ENCODE assay signal across 11 cellular contexts in genomic region chrX:18676470-18676869, GRCh38. TPM values are rescaled to one million over a fixed set of nuclear protein-coding genes. Genes with fewer than 3 reads are reported as not detected.
A peak's percentile ranks its signal among the peaks of the same experiment; 100 is the strongest.
DNase-seq lines count a peak whose midpoint lies in the region; ATAC-seq and TF ChIP-seq lines count a peak whose summit lies in the region.
"Had no signal": no experiment of that assay in that cellular context is flagged by ENCODE, and none has a peak within 500 bp of the region (broad histone marks: within the 10 kb centered on the region; RNA-seq: fewer than 3 reads in every experiment).

No MANE protein-coding gene starts in this region.

- CTCF ChIA-PET in CD4-positive, alpha-beta T cell (lab: Charles Lee): interaction anchor here (0.6 kb wide), 1 partner anchor 1851 kb away, joined by 3 read pairs; no protein-coding TSS in a partner anchor

- no peak overlapping the region for H3K4me3 ChIP-seq in tibial artery
- H3K4me3 ChIP-seq: upper lobe of right lung had no signal

- no peaks in the 10 kb centered on the region for H3K9me3 ChIP-seq in CD4-positive, alpha-beta T cell (ENCODE audit: control insufficient read depth, low read length)
- no peaks in the 10 kb centered on the region for H3K9me3 ChIP-seq in tibial artery
- H3K9me3 ChIP-seq: upper lobe of right lung had no signal

- DNase-seq in CD4-positive, alpha-beta T cell: no peak
- DNase-seq in NCI-H1092 (lab: John Stamatoyannopoulos, UW): peak; percentile 59
- DNase-seq in myocyte (ENCODE audit: low read depth): peak; percentile 40
- DNase-seq in activated effector memory CD4-positive, alpha-beta T cell treated with Interleukin-2 at 50 U/mL for 16 hours: no peak
- DNase-seq in tibial artery: no peak
- no peak for DNase-seq in cortex of kidney (lab: John Stamatoyannopoulos, UW)
- DNase-seq: activated naive CD8-positive, alpha-beta T cell treated with anti-CD3 and anti-CD28 coated beads, Interleukin-2, amount 10 ng/mL, durations not matched to agents 7 days and 5 days; KG1; upper lobe of right lung had no signal

- H3K36me3 Mint-ChIP-seq in CD4-positive, alpha-beta T cell (ENCODE audit: low read depth): peaks cover 7% of the 10 kb centered on the region
- no peaks in the 10 kb centered on the region for H3K36me3 Mint-ChIP-seq in brain
- H3K36me3 Mint-ChIP-seq: activated naive CD8-positive, alpha-beta T cell treated with anti-CD3 and anti-CD28 coated beads, Interleukin-2, amount 10 ng/mL, durations not matched to agents 7 days and 5 days had no signal

- POLR2A ChIA-PET in CD4-positive, alpha-beta T cell (lab: Charles Lee): no interaction called here

- peak overlapping the region; percentile 90 for H3K4me3 Mint-ChIP-seq in CD4-positive, alpha-beta T cell
- H3K4me3 Mint-ChIP-seq in brain: peak overlapping the region in 4 of 5 experiments; percentile 41 to 81 (median 76)
- H3K4me3 Mint-ChIP-seq: activated naive CD8-positive, alpha-beta T cell treated with anti-CD3 and anti-CD28 coated beads, Interleukin-2, amount 10 ng/mL, durations not matched to agents 7 days and 5 days had no signal

- TF ChIP-seq CTCF in CD4-positive, alpha-beta T cell (IDR thresholded peaks at IDR 0.05): no peak
- peak in 1 of 2 experiments; percentile 24 for TF ChIP-seq CTCF in brain (conservative IDR thresholded peaks at IDR 0.05)
- no peak for TF ChIP-seq CTCF in tibial artery (IDR thresholded peaks at IDR 0.05)

- no peaks in the 10 kb centered on the region for H3K9me3 Mint-ChIP-seq in CD4-positive, alpha-beta T cell
- peaks cover 0 to 21% (median 0%) of the 10 kb centered on the region in 5 experiments for H3K9me3 Mint-ChIP-seq in brain
- H3K9me3 Mint-ChIP-seq: activated naive CD8-positive, alpha-beta T cell treated with anti-CD3 and anti-CD28 coated beads, Interleukin-2, amount 10 ng/mL, durations not matched to agents 7 days and 5 days had no signal

- H3K4me1 ChIP-seq in tibial artery: peaks cover 0 to 6% (median 0%) of the 10 kb centered on the region in 4 donors
- H3K4me1 ChIP-seq: upper lobe of right lung had no signal

- no peaks in the 10 kb centered on the region for H3K36me3 ChIP-seq in tibial artery
- H3K36me3 ChIP-seq: upper lobe of right lung had no signal

- peaks cover 3% of the 10 kb centered on the region for H3K27me3 Mint-ChIP-seq in CD4-positive, alpha-beta T cell
- H3K27me3 Mint-ChIP-seq in brain: no peaks in the 10 kb centered on the region

- H3K4me1 Mint-ChIP-seq in CD4-positive, alpha-beta T cell (ENCODE audit: low read depth): peaks cover 16% of the 10 kb centered on the region
- H3K4me1 Mint-ChIP-seq in brain: peaks cover 4% of the 10 kb centered on the region

- intact Hi-C loops in CD4-positive, alpha-beta T cell (cut with DNase I, micrococcal nuclease): loop anchor here (2.0 to 10.0 kb wide), 5 partner anchors 249 to 1598 kb away; partner anchors contain the start of genes PDHA1 (in 2 of the 2), CDKL5 (in 1 of the 2) and PHKA2 (in 1 of the 2)
- intact Hi-C loops in tibial artery (cut with DNase I; ENCODE audit: low total_unique reads): loop anchor here (10.0 kb wide), 1 partner anchor 252 kb away; the partner anchor contains the start of gene CDKL5

- no peak overlapping the region for H3K27ac ChIP-seq in CD4-positive, alpha-beta T cell (ENCODE audit: low read depth, low read length)
- H3K27ac ChIP-seq in tibial artery: no peak overlapping the region
- H3K27ac ChIP-seq: upper lobe of right lung had no signal

- H3K27me3 ChIP-seq in CD4-positive, alpha-beta T cell (ENCODE audit: control insufficient read depth, insufficient read depth, low read length): no peaks in the 10 kb centered on the region
- no peaks in the 10 kb centered on the region for H3K27me3 ChIP-seq in tibial artery
- H3K27me3 ChIP-seq: upper lobe of right lung had no signal

- peak overlapping the region; percentile 95 for H3K27ac Mint-ChIP-seq in CD4-positive, alpha-beta T cell
- H3K27ac Mint-ChIP-seq in brain: no peak overlapping the region
- H3K27ac Mint-ChIP-seq: activated naive CD8-positive, alpha-beta T cell treated with anti-CD3 and anti-CD28 coated beads, Interleukin-2, amount 10 ng/mL, durations not matched to agents 7 days and 5 days had no signal

- no peak for ATAC-seq in CD4-positive, alpha-beta T cell (ENCODE audit: poor library complexity)
- ATAC-seq in activated CD4-positive, CD25-positive, alpha-beta regulatory T cell treated with anti-CD3 and anti-CD28 coated beads, Interleukin-2, amount 50 U/mL, for 24 hours: no peak
- ATAC-seq: upper lobe of right lung had no signal

RNA-seq across cellular contexts. Expression of gene RS1, which starts 4.6 kb away (rescaled TPM):
- total RNA-seq in CD4-positive, alpha-beta T cell: not detected
- not detected for polyA plus RNA-seq in brain (ENCODE audit: insufficient read depth, low read depth, low replicate concordance)
- total RNA-seq in myocyte: not detected in 2 replicates
- 0.03 TPM for polyA plus RNA-seq in myocyte (2012)
- total RNA-seq: activated naive CD8-positive, alpha-beta T cell treated with anti-CD3 and anti-CD28 coated beads, Interleukin-2, amount 10 ng/mL, durations not matched to agents 7 days and 5 days had no signal

RNA-seq across cellular contexts. Expression of gene PPEF1, which starts 31.0 kb away (rescaled TPM):
- under 1 TPM in 1 of 2 experiments, not detected in 1; 0.34 TPM for total RNA-seq in CD4-positive, alpha-beta T cell
- polyA plus RNA-seq in brain (ENCODE audit: insufficient read depth, low read depth, low replicate concordance): 0.27 TPM
- total RNA-seq in myocyte: 1.0 and 1.2 TPM in 2 replicates
- polyA plus RNA-seq in myocyte (2012): 0.03 TPM
- total RNA-seq: activated naive CD8-positive, alpha-beta T cell treated with anti-CD3 and anti-CD28 coated beads, Interleukin-2, amount 10 ng/mL, durations not matched to agents 7 days and 5 days had no signal

Comparison
In these comparisons a context has a peak if more than half of its experiments do, and no peak if none do; other contexts are left out.
1. DNase-seq: peak in NCI-H1092 (single experiment) and myocyte (single experiment); none in CD4-positive, alpha-beta T cell (0 of 10), activated effector memory CD4-positive, alpha-beta T cell treated with Interleukin-2 at 50 U/mL for 16 hours (single experiment), tibial artery (0 of 2) and cortex of kidney (single experiment).